11 cellular contexts compared by ENCODE assay signal in the genomic region with DNA sequence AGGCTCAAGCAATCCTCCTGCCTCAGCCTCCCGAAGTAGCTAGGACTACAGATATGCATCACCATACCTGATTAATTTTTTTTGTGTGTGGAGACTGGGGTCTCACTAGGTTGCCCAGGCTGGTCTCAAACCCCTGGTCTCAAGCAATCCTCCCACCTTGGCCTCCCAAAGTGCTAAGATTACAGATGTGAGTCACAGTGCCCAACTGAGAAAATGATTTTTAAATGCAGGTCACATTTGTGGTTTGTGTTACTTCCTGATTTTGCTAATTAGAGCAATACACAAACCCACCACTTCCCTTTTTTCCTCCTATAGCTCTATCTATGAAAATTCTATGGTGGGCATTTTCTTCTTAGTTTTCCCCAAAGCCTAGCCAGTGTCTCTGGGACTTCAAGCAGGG.
DNase-seq lines count a peak whose midpoint lies in the region; ATAC-seq lines count a peak whose summit lies in the region.
"Had no signal": no experiment of that assay in that cellular context is flagged by ENCODE, and none has a peak within 500 bp of the region (broad histone marks: within the 10 kb centered on the region; RNA-seq: fewer than 3 reads in every experiment).

No MANE protein-coding gene starts in this region.

- no peaks in the 10 kb centered on the region for H3K27me3 ChIP-seq in BLaER1
- H3K27me3 ChIP-seq: SJSA1 had no signal

- H3K4me1 ChIP-seq in BLaER1: peaks cover 51% of the 10 kb centered on the region
- H3K4me1 ChIP-seq: sigmoid colon, SJSA1 had no signal

- no peaks in the 10 kb centered on the region for H4K20me1 ChIP-seq in BLaER1

- peak overlapping the region; percentile 4; the same call in 1 of the 2 replicates for H3K4me3 ChIP-seq in BLaER1
- H3K4me3 ChIP-seq: sigmoid colon, SJSA1 had no signal

- H3K9me3 ChIP-seq in BLaER1: no peaks in the 10 kb centered on the region
- H3K9me3 ChIP-seq: sigmoid colon, SJSA1 had no signal

- H3K36me3 ChIP-seq in BLaER1: no peaks in the 10 kb centered on the region
- H3K36me3 ChIP-seq: sigmoid colon, SJSA1 had no signal

- no peak overlapping the region for H3K27ac ChIP-seq in BLaER1
- H3K27ac ChIP-seq: sigmoid colon, SJSA1 had no signal

- H3K4me2 ChIP-seq in BLaER1: peak overlapping the region; percentile 75

- no peak overlapping the region for H3K9ac ChIP-seq in BLaER1

- DNase-seq in OCI-M1 (lab: John Stamatoyannopoulos, UW): peak; percentile 88
- no peak for DNase-seq in UCSD-AML1 (lab: John Stamatoyannopoulos, UW; ENCODE audit: unreplicated experiment)
- no peak for DNase-seq in RKO (ENCODE audit: low spot score)
- DNase-seq in foreskin melanocyte: no peak
- no peak for DNase-seq in activated CD4-positive, alpha-beta T cell treated with anti-CD3 and anti-CD28 coated beads for 1 hour
- DNase-seq: activated naive CD4-positive, alpha-beta T cell treated with Interleukin-2 at 50 U/mL for 16 hours; sigmoid colon had no signal

- ATAC-seq in GM19351 (IDR thresholded peaks at IDR 0.05; ENCODE audit: unreplicated experiment) (peak; percentile 72), HG03060 (IDR thresholded peaks at IDR 0.05; ENCODE audit: low read depth, unreplicated experiment) (peak; percentile 79)
